In genomic region chr13:41313117-41313516, GRCh38 we compare ENCODE assay signal across 10 cellular contexts. TPM values are rescaled to one million over a fixed set of nuclear protein-coding genes. Genes with fewer than 3 reads are reported as not detected.
DNase-seq lines count a peak whose midpoint lies in the region; ATAC-seq, FAIRE-seq and TF ChIP-seq lines count a peak whose summit lies in the region.
"Had no signal": no experiment of that assay in that cellular context is flagged by ENCODE, and none has a peak within 500 bp of the region (broad histone marks: within the 10 kb centered on the region; RNA-seq: fewer than 3 reads in every experiment).

No MANE protein-coding gene starts in this region.

- peak overlapping the region; percentile 86 for H3K4me3 ChIP-seq in AG04449 (ENCODE audit: low read depth, low read length)
- peak overlapping the region; percentile 96 for H3K4me3 ChIP-seq in adipocyte (ENCODE audit: low read length)
- H3K4me3 ChIP-seq in lower lobe of right lung, result peak overlapping the region; percentile 96

- H3K27ac ChIP-seq in lower lobe of right lung, result no peak overlapping the region
- H3K27ac ChIP-seq: WERI-Rb-1 had no signal

- peak overlapping the region; percentile 94 for H3K9ac ChIP-seq in adipocyte (ENCODE audit: low read length)

- no peak for TF ChIP-seq CTCF in AG04449 (IDR thresholded peaks at IDR 0.05; ENCODE audit: insufficient read depth, low read length, missing control alignments)
- TF ChIP-seq CTCF in lower lobe of right lung (IDR thresholded peaks at IDR 0.05), result no peak

- H3K36me3 ChIP-seq in adipocyte (ENCODE audit: control insufficient read depth, insufficient read depth, low read length, severe bottlenecking) (no peaks in the 10 kb centered on the region), lower lobe of right lung (no peaks in the 10 kb centered on the region)

- DNase-seq in AG04449 (ENCODE audit: low read depth, low spot score) (no peak), GM19239 (ENCODE audit: insufficient read length, low spot score) (no peak), adipocyte (ENCODE audit: low read depth) (no peak), lower lobe of right lung (no peak), NCI-H345 (lab: John Stamatoyannopoulos, UW) (no peak)
- DNase-seq in stimulated activated naive CD4-positive, alpha-beta T cell (lab: John Stamatoyannopoulos, UW), result no peak
- DNase-seq: NCI-H146, WERI-Rb-1 had no signal

- intact Hi-C loops in lower lobe of right lung (cut with DNase I), result no loop called here

- CTCF ChIA-PET in AG04449 (lab: Yijun Ruan, JAX), result interaction anchor here (0.9 to 1.2 kb wide), 2 partner anchors 30 to 39 kb away, joined by 3 to 4 read pairs; no protein-coding TSS in a partner anchor

- ATAC-seq in lower lobe of right lung, result no peak
- ATAC-seq in HG03432 (IDR thresholded peaks at IDR 0.05; ENCODE audit: unreplicated experiment), result no peak
- no peak for ATAC-seq in activated CD4-positive, CD25-positive, alpha-beta regulatory T cell treated with anti-CD3 and anti-CD28 coated beads, Interleukin-2, amount 50 U/mL, for 24 hours

- H3K4me1 ChIP-seq in adipocyte (ENCODE audit: control insufficient read depth, insufficient read depth, low read length) (peaks cover 28% of the 10 kb centered on the region), lower lobe of right lung (peaks cover 35% of the 10 kb centered on the region)

- POLR2A ChIA-PET in AG04449 (lab: Yijun Ruan, JAX), result no interaction called here

- H3K27me3 ChIP-seq in adipocyte (replicated peaks; ENCODE audit: control insufficient read depth, insufficient read depth, low read length) (no peaks in the 10 kb centered on the region), lower lobe of right lung (ENCODE audit: low read depth) (no peaks in the 10 kb centered on the region)

- H3K9me3 ChIP-seq in adipocyte (ENCODE audit: control insufficient read depth, low read length), result no peaks in the 10 kb centered on the region
- H3K9me3 ChIP-seq in lower lobe of right lung, result no peaks in the 10 kb centered on the region

- FAIRE-seq in GM19239 (lab: Jason Lieb, UNC), result peak; percentile 39

RNA-seq across cellular contexts. Expression of gene NAA16, which starts 2.0 kb away (rescaled TPM):
- 14.9 TPM for total RNA-seq in lower lobe of right lung

RNA-seq across cellular contexts. Expression of gene MTRF1, which starts 49.7 kb away (rescaled TPM):
- 13.7 TPM for total RNA-seq in lower lobe of right lung
